Comparison of ENCODE assay signal across 15 cellular contexts in genomic region chr14:37447883-37448391, GRCh38.
"Had no signal": no experiment of that assay in that cellular context is flagged by ENCODE, and none has a peak within 500 bp of the region (broad histone marks: within the 10 kb centered on the region; RNA-seq: fewer than 3 reads in every experiment).

No MANE protein-coding gene starts in this region.

- H3K4me1 ChIP-seq: adrenal gland, esophagus muscularis mucosa, stomach, testis had no signal

- H3K4me3 ChIP-seq: adrenal gland, dorsolateral prefrontal cortex, esophagus muscularis mucosa, lung, ovary, stomach, testis had no signal

- DNase-seq: activated CD4-positive, alpha-beta memory T cell treated with anti-CD3 and anti-CD28 coated beads, Interleukin-2, amount 10 ng/mL, durations not matched to agents 7 days and 5 days; activated effector memory CD4-positive, alpha-beta T cell treated with Interleukin-2 at 50 U/mL for 16 hours; activated naive CD4-positive, alpha-beta T cell treated with anti-CD3 and anti-CD28 coated beads, Interleukin-2, amount 50 U/mL, for 16 hours; activated T-cell treated with anti-CD3 and anti-CD28 coated beads, Interleukin-2, amount 50 U/mL, for 24 hours; adrenal gland; dorsolateral prefrontal cortex; endodermal cell; kidney glomerular epithelial cell; ovary; stimulated activated CD4-positive, alpha-beta T cell treated with anti-CD3 and anti-CD28 coated beads, Interleukin-12 subunit alpha, Interleukin-12 subunit beta, amount 100 ng/mL, for 4 hours; stimulated activated CD4-positive, alpha-beta T cell treated with anti-CD3 and anti-CD28 coated beads, Interleukin-2, amount 100 ng/mL, for 24 hours; stomach; testis had no signal

- H3K27ac ChIP-seq: adrenal gland, dorsolateral prefrontal cortex, esophagus muscularis mucosa, ovary, stomach, testis had no signal

- H3K27me3 ChIP-seq: adrenal gland, dorsolateral prefrontal cortex, esophagus muscularis mucosa, ovary, stomach, testis had no signal

- H3K36me3 ChIP-seq: adrenal gland, esophagus muscularis mucosa, ovary, stomach had no signal

- H3K9me3 ChIP-seq: adrenal gland, esophagus muscularis mucosa, ovary, stomach, testis had no signal
